ENCODE assay signal across 23 cellular contexts in the genomic region with DNA sequence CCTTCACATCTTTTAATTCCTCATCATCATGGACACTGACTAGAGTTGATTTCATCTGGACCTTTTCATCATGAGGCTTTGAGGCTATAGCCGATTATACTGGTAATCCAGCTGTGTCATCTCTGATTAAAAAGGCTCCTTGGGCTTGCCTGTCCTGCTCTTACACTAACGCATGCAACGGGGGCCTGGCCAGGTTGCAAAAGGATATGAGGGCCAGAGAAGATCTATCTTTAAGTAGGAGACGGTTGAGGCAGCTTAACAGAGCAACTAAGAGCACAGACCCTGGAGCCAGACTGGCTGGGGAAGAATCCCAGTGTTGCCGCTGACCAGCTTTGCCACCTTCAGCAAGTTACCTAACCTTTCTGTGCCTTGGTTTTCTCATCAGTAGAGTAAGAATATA.
DNase-seq lines count a peak whose midpoint lies in the region; ATAC-seq, FAIRE-seq and TF ChIP-seq lines count a peak whose summit lies in the region.
"Had no signal": no experiment of that assay in that cellular context is flagged by ENCODE, and none has a peak within 500 bp of the region (broad histone marks: within the 10 kb centered on the region; RNA-seq: fewer than 3 reads in every experiment).

No MANE protein-coding gene starts in this region.

- H3K9ac ChIP-seq in mesenchymal stem cell (ENCODE audit: low read length) (no peak overlapping the region), GM23248 (no peak overlapping the region)
- H3K9ac ChIP-seq: BLaER1 had no signal

- no peak overlapping the region for H3K14ac ChIP-seq in mesenchymal stem cell (ENCODE audit: low read length in 2 of 2)

- no peak overlapping the region for H3K27ac Mint-ChIP-seq in stimulated activated naive CD8-positive, alpha-beta T cell treated with anti-CD3 and anti-CD28 coated beads, Interleukin-15, amount 100 ng/mL, for 72 hours
- H3K27ac Mint-ChIP-seq: CD14-positive monocyte; CD4-positive, alpha-beta memory T cell had no signal

- no peak overlapping the region for H2BK5ac ChIP-seq in mesenchymal stem cell (ENCODE audit: low read depth, low read length, poor library complexity, severe bottlenecking)

- no peak for DNase-seq in D721Med (ENCODE audit: insufficient read length, low spot score)
- DNase-seq in mesenchymal stem cell: no peak
- no peak for DNase-seq in iPS-NIHi11 (ENCODE audit: low spot score)
- DNase-seq in HUDEP-2 (lab: John Stamatoyannopoulos, UW; ENCODE audit: unreplicated experiment in 76 of 76): no peak
- DNase-seq in stimulated activated naive CD8-positive, alpha-beta T cell treated with anti-CD3 and anti-CD28 coated beads, Interleukin-15, amount 100 ng/mL, for 72 hours: no peak
- no peak for DNase-seq in GM23248
- DNase-seq: 8988T; Calu3; CD4-positive, alpha-beta memory T cell; DMS 273 treated with DMSO at 0.1 percent for 48 hours; DMS53; DND-41; EL; GOT3; H7 had no signal

- H3K4me3 ChIP-seq in HEK293 (ENCODE audit: low read depth, low read length) (no peak overlapping the region), mesenchymal stem cell (ENCODE audit: insufficient read depth in 1 of 2, low read depth in 1 of 2, low read length in 2 of 2) (no peak overlapping the region), GM23248 (no peak overlapping the region)
- H3K4me3 ChIP-seq: BLaER1, GM12878 had no signal

- H3F3A ChIP-seq in GM23248 (ENCODE audit: insufficient read depth): no peaks in the 10 kb centered on the region

- no peak overlapping the region for H4K8ac ChIP-seq in mesenchymal stem cell (ENCODE audit: low read length)

- no peaks in the 10 kb centered on the region for H3K79me1 ChIP-seq in mesenchymal stem cell (replicated peaks; ENCODE audit: low read length, poor library complexity, severe bottlenecking)

- peak overlapping the region; percentile 2 to 37 for H2BK12ac ChIP-seq in mesenchymal stem cell (ENCODE audit: low read length in 2 of 2)

- no peak overlapping the region for H2AK5ac ChIP-seq in mesenchymal stem cell (ENCODE audit: low read length, severe bottlenecking)

- FAIRE-seq in D721Med (lab: Jason Lieb, UNC): peak; percentile 74
- FAIRE-seq: GM12878, HepG2 had no signal

- no peaks in the 10 kb centered on the region for H4K20me1 ChIP-seq in GM23248 (ENCODE audit: insufficient read depth)
- H4K20me1 ChIP-seq: BLaER1 had no signal

- H3K79me2 ChIP-seq in GM23248 (ENCODE audit: insufficient read depth): no peaks in the 10 kb centered on the region

- POLR2A ChIA-PET in HEK293 (lab: Yijun Ruan, JAX): no interaction called here

- ATAC-seq in stimulated activated naive CD8-positive, alpha-beta T cell treated with anti-CD3 and anti-CD28 coated beads, Interleukin-15, amount 100 ng/mL, for 72 hours: no peak
- ATAC-seq: GM12878, HCT116, HepG2 had no signal

- in situ Hi-C loops in GM23248 (cut with MboI): no loop called here

- peaks cover 16% of the 10 kb centered on the region for H3K4me1 Mint-ChIP-seq in stimulated activated naive CD8-positive, alpha-beta T cell treated with anti-CD3 and anti-CD28 coated beads, Interleukin-15, amount 100 ng/mL, for 72 hours

- H3K4ac ChIP-seq in mesenchymal stem cell (ENCODE audit: low read depth in 1 of 2, low read length in 2 of 2): no peak overlapping the region

- no peak overlapping the region for H2BK15ac ChIP-seq in mesenchymal stem cell (ENCODE audit: low read depth, poor library complexity, severe bottlenecking)

- H4K91ac ChIP-seq in mesenchymal stem cell (ENCODE audit: low read length): no peak overlapping the region

- H3K4me1 ChIP-seq in HEK293 (ENCODE audit: control insufficient read depth, insufficient read depth, low read length) (peaks cover 45% of the 10 kb centered on the region), mesenchymal stem cell (ENCODE audit: control insufficient read depth, insufficient read depth, low read depth, low read length) (peaks cover 6% of the 10 kb centered on the region), GM23248 (ENCODE audit: insufficient read depth) (peaks cover 4% of the 10 kb centered on the region)

- H3K4me2 ChIP-seq in mesenchymal stem cell (ENCODE audit: low read length, poor library complexity, severe bottlenecking): no peak overlapping the region
- H3K4me2 ChIP-seq in GM23248 (ENCODE audit: unreplicated experiment): no peak overlapping the region
- H3K4me2 ChIP-seq: BLaER1 had no signal

- H3K27me3 ChIP-seq in mesenchymal stem cell (ENCODE audit: control insufficient read depth in 1 of 2, insufficient read depth in 1 of 2, low read length in 2 of 2): no peaks in the 10 kb centered on the region
- no peaks in the 10 kb centered on the region for H3K27me3 ChIP-seq in GM23248 (replicated peaks; ENCODE audit: insufficient read depth)
- H3K27me3 ChIP-seq: BLaER1 had no signal

- no peak overlapping the region for H2BK120ac ChIP-seq in mesenchymal stem cell (ENCODE audit: low read depth, low read length)

- WGBS in mesenchymal stem cell: 95% methylated on average over 5 of the region's 5 CpGs
- 85 to 86% methylated on average over 5 of the region's 5 CpGs for WGBS in GM23248 (ENCODE audit: low coverage in 1 of 2, low lambda C conversion rate in 2 of 2, missing lambda C conversion rate in 2 of 2), 2 experiments

- CTCF ChIA-PET in HEK293 (lab: Yijun Ruan, JAX): no interaction called here

- 0 out of 2 replicates have a peak overlapping the region, but pooled peaks have one; percentile 8 for H3K27ac ChIP-seq in HEK293 (ENCODE audit: extremely low read depth, low read depth, low read length)
- H3K27ac ChIP-seq in VCaP: peak overlapping the region; percentile 27
- H3K27ac ChIP-seq in mesenchymal stem cell (ENCODE audit: low read length, poor library complexity, severe bottlenecking): no peak overlapping the region
- H3K27ac ChIP-seq in GM23248: no peak overlapping the region
- H3K27ac ChIP-seq: BLaER1 had no signal

- peaks cover 0 to 12% of the 10 kb centered on the region in 2 donors for H3K9me3 Mint-ChIP-seq in stimulated activated naive CD8-positive, alpha-beta T cell treated with anti-CD3 and anti-CD28 coated beads, Interleukin-15, amount 100 ng/mL, for 72 hours
- H3K9me3 Mint-ChIP-seq: IgD-negative memory B cell had no signal

- no peak overlapping the region for H3K18ac ChIP-seq in mesenchymal stem cell (ENCODE audit: low read depth in 1 of 2, low read length in 2 of 2)

- no peak for TF ChIP-seq CTCF in D721Med (IDR thresholded peaks at IDR 0.05; ENCODE audit: insufficient read depth, missing control alignments)
- no peak for TF ChIP-seq CTCF in HEK293 (tag by site-specific recombination; IDR thresholded peaks at IDR 0.05)
- no peak for TF ChIP-seq CTCF in VCaP (conservative IDR thresholded peaks at IDR 0.05)

- no peaks in the 10 kb centered on the region for H3K9me2 ChIP-seq in GM23248 (ENCODE audit: insufficient read depth)

- no peaks in the 10 kb centered on the region for H3K27me3 Mint-ChIP-seq in stimulated activated naive CD8-positive, alpha-beta T cell treated with anti-CD3 and anti-CD28 coated beads, Interleukin-15, amount 100 ng/mL, for 72 hours
- H3K27me3 Mint-ChIP-seq: CD4-positive, alpha-beta memory T cell; IgD-negative memory B cell had no signal

- H2AFZ ChIP-seq in mesenchymal stem cell (ENCODE audit: low read depth, low read length) (no peak overlapping the region), GM23248 (no peak overlapping the region)

- H3K9me3 ChIP-seq in HEK293 (ENCODE audit: control insufficient read depth, insufficient read depth, low read depth, low read length): no peaks in the 10 kb centered on the region
- H3K9me3 ChIP-seq in mesenchymal stem cell (ENCODE audit: control insufficient read depth, low read length): no peaks in the 10 kb centered on the region
- no peaks in the 10 kb centered on the region for H3K9me3 ChIP-seq in GM23248 (ENCODE audit: low read depth)
- H3K9me3 ChIP-seq: BLaER1 had no signal

- H3K23ac ChIP-seq in mesenchymal stem cell (ENCODE audit: low read length in 2 of 2): no peak overlapping the region

- no peak overlapping the region for H3K4me3 Mint-ChIP-seq in stimulated activated naive CD8-positive, alpha-beta T cell treated with anti-CD3 and anti-CD28 coated beads, Interleukin-15, amount 100 ng/mL, for 72 hours
- H3K4me3 Mint-ChIP-seq: CD14-positive monocyte; CD4-positive, alpha-beta memory T cell had no signal

- H3K36me3 ChIP-seq in HEK293 (ENCODE audit: control insufficient read depth in 2 of 2, insufficient read depth in 1 of 2, low read length in 2 of 2) (no peaks in the 10 kb centered on the region), mesenchymal stem cell (ENCODE audit: control insufficient read depth in 1 of 2, insufficient read depth in 2 of 2, low read depth in 1 of 2, low read length in 2 of 2) (no peaks in the 10 kb centered on the region), GM23248 (ENCODE audit: low read depth) (no peaks in the 10 kb centered on the region)
- H3K36me3 ChIP-seq: BLaER1 had no signal

TF ChIP-seq in HEK293, 187 proteins besides CTCF, POLR2A, EP300 and RAD21 (continues in another document):
- TF ChIP-seq, protein P1, sequence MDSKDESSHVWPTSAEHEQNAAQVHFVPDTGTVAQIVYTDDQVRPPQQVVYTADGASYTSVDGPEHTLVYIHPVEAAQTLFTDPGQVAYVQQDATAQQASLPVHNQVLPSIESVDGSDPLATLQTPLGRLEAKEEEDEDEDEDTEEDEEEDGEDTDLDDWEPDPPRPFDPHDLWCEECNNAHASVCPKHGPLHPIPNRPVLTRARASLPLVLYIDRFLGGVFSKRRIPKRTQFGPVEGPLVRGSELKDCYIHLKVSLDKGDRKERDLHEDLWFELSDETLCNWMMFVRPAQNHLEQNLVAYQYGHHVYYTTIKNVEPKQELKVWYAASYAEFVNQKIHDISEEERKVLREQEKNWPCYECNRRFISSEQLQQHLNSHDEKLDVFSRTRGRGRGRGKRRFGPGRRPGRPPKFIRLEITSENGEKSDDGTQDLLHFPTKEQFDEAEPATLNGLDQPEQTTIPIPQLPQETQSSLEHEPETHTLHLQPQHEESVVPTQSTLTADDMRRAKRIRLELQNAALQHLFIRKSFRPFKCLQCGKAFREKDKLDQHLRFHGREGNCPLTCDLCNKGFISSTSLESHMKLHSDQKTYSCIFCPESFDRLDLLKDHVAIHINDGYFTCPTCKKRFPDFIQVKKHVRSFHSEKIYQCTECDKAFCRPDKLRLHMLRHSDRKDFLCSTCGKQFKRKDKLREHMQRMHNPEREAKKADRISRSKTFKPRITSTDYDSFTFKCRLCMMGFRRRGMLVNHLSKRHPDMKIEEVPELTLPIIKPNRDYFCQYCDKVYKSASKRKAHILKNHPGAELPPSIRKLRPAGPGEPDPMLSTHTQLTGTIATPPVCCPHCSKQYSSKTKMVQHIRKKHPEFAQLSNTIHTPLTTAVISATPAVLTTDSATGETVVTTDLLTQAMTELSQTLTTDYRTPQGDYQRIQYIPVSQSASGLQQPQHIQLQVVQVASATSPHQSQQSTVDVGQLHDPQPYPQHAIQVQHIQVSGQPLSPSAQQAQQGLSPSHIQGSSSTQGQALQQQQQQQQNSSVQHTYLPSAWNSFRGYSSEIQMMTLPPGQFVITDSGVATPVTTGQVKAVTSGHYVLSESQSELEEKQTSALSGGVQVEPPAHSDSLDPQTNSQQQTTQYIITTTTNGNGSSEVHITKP (tag by site-specific recombination; IDR thresholded peaks at IDR 0.05): no peak
- TF ChIP-seq ZNF558 (tag by site-specific recombination; IDR thresholded peaks at IDR 0.05) (no peak), ZNF670 (tag by site-specific recombination; IDR thresholded peaks at IDR 0.05; ENCODE audit: low read depth) (no peak), ZNF426 (tag by site-specific recombination; IDR thresholded peaks at IDR 0.05) (no peak), ZNF214 (tag by site-specific recombination; IDR thresholded peaks at IDR 0.05; ENCODE audit: borderline replicate concordance) (no peak)

Comparison
In these comparisons a context has a peak if more than half of its experiments do, and no peak if none do; other contexts are left out.
1. H3K27ac ChIP-seq: peak in HEK293 (single experiment) and VCaP (single experiment); none in mesenchymal stem cell (single experiment) and GM23248 (single experiment).